Comparison of ENCODE assay signal across 8 cellular contexts in genomic region chr7:76292206-76292573, GRCh38. TPM values are rescaled to one million over a fixed set of nuclear protein-coding genes. Genes with fewer than 3 reads are reported as not detected.
A peak's percentile ranks its signal among the peaks of the same experiment; 100 is the strongest.
DNase-seq lines count a peak whose midpoint lies in the region; ATAC-seq and TF ChIP-seq lines count a peak whose summit lies in the region.

No MANE protein-coding gene starts in this region.

- no peaks in the 10 kb centered on the region for H3K36me3 ChIP-seq in heart right ventricle
- no peaks in the 10 kb centered on the region for H3K36me3 ChIP-seq in subcutaneous abdominal adipose tissue (ENCODE audit: control insufficient read depth in 5 of 5, insufficient read depth in 5 of 5, low read length in 5 of 5)

- WGBS in heart right ventricle, 2 donors = 28 to 37% methylated on average over 5 of the region's 5 CpGs

- H3K4me3 ChIP-seq in HFF-Myc (replicated peaks; ENCODE audit: low read depth, low read length) (peak overlapping the region; percentile 27), heart right ventricle (peak overlapping the region in 9 of 10 donors; percentile 6 to 47 (median 39)), subcutaneous abdominal adipose tissue (ENCODE audit: low read depth in 1 of 5, low read length in 5 of 5) (peak overlapping the region; percentile 25 to 66 (median 59))

- H3K4me1 ChIP-seq in heart right ventricle (peaks cover 21 to 54% (median 44%) of the 10 kb centered on the region in 9 donors), subcutaneous abdominal adipose tissue (ENCODE audit: control insufficient read depth in 5 of 5, insufficient read depth in 5 of 5, low read length in 5 of 5) (peaks cover 19 to 55% (median 47%) of the 10 kb centered on the region in 5 donors)

- intact Hi-C loops in heart right ventricle (cut with DNase I) = loop anchor here in 1 of 10 donors (2.0 kb wide), 1 partner anchor 23 kb away; no protein-coding TSS in a partner anchor

- H3K27ac ChIP-seq in heart right ventricle = peak overlapping the region; percentile 84 to 98 (median 94)
- peak overlapping the region; percentile 100 for H3K27ac ChIP-seq in subcutaneous abdominal adipose tissue (ENCODE audit: low read depth, low read length)

- DNase-seq in HFF-Myc (ENCODE audit: extremely low read depth, low read depth) = no peak
- peak; percentile 80 for DNase-seq in SKM-1 treated with dmso at 0.1 percent for 144 hours (lab: John Stamatoyannopoulos, UW; ENCODE audit: unreplicated experiment)
- DNase-seq in heart right ventricle = no peak
- DNase-seq in G401 (ENCODE audit: low spot score) = no peak
- DNase-seq in midbrain (lab: John Stamatoyannopoulos, UW) = no peak
- no peak for DNase-seq in NCI-H2196 treated with DMSO at 0.1 percent for 48 hours (lab: John Stamatoyannopoulos, UW; ENCODE audit: unreplicated experiment)

- no peaks in the 10 kb centered on the region for H3K9me3 ChIP-seq in heart right ventricle
- H3K9me3 ChIP-seq in subcutaneous abdominal adipose tissue (ENCODE audit: control insufficient read depth in 5 of 5, low read length in 5 of 5) = no peaks in the 10 kb centered on the region

- in situ Hi-C loops in G401 (cut with HindIII; ENCODE audit: low sequenced_read_pairs) = no loop called here

- no peak for TF ChIP-seq CTCF in HFF-Myc (IDR thresholded peaks at IDR 0.05; ENCODE audit: low read depth, low read length, missing control alignments)
- no peak for TF ChIP-seq CTCF in heart right ventricle (IDR thresholded peaks at IDR 0.05)

- peak overlapping the region in 4 of 5 donors; percentile 69 to 87 (median 78) for H3K9ac ChIP-seq in subcutaneous abdominal adipose tissue (ENCODE audit: low read length in 5 of 5)

- ATAC-seq in heart right ventricle = peak; percentile 6 to 38 (median 28)
- ATAC-seq in GM19328 (IDR thresholded peaks at IDR 0.05; ENCODE audit: unreplicated experiment) = no peak

- no peaks in the 10 kb centered on the region for H3K27me3 ChIP-seq in heart right ventricle
- H3K27me3 ChIP-seq in subcutaneous abdominal adipose tissue (ENCODE audit: control insufficient read depth in 5 of 5, insufficient read depth in 4 of 5, low read length in 5 of 5) = no peaks in the 10 kb centered on the region

RNA-seq across cellular contexts. Expression of gene HSPB1, which starts 10.3 kb away (rescaled TPM):
- 1,000 to 10,000 TPM; 1,266 to 2,631 (median 2,034) TPM for total RNA-seq in heart right ventricle
- polyA plus RNA-seq in heart right ventricle = 1,000 to 10,000 TPM; 2,522 to 6,886 TPM
- total RNA-seq in G401 (2014; rRNA removed; shearing (Covaris generic)) = 129 and 145 TPM in 2 replicates
